Comparison of ENCODE assay signal across 10 cellular contexts in the genomic region with DNA sequence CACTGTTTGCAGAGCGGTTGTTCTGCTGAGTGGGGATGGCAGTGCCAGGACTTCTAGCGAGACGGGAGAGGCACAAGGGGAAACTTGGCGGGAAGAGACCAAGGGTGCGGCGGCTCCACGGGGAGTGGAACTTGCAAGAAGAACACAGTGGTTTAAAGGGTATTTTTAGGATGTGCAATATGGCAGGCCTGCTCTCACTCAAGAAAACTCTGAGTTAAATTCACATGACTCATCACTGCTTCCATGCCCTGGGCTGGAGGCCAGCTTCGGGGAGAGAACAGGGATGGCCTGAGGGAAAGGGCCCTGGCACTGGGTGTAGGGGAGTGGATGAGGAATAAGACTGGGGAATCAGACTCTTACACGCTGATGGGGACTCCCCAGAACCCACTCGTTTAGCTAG. TPM values are rescaled to one million over a fixed set of nuclear protein-coding genes. Genes with fewer than 3 reads are reported as not detected.
A peak's percentile ranks its signal among the peaks of the same experiment; 100 is the strongest.
DNase-seq lines count a peak whose midpoint lies in the region; ATAC-seq and TF ChIP-seq lines count a peak whose summit lies in the region.
"Had no signal": no experiment of that assay in that cellular context is flagged by ENCODE, and none has a peak within 500 bp of the region (broad histone marks: within the 10 kb centered on the region; RNA-seq: fewer than 3 reads in every experiment).

No MANE protein-coding gene starts in this region.

- TF ChIP-seq CTCF in left ventricle myocardium inferior (IDR thresholded peaks at IDR 0.05; ENCODE audit: borderline replicate concordance) = no peak

- no peaks in the 10 kb centered on the region for H3K4me1 ChIP-seq in left ventricle myocardium inferior
- H3K4me1 ChIP-seq: breast epithelium had no signal

- no peaks in the 10 kb centered on the region for H3K36me3 ChIP-seq in left ventricle myocardium inferior
- H3K36me3 ChIP-seq: breast epithelium had no signal

- no peak overlapping the region for H3K4me3 ChIP-seq in left ventricle myocardium inferior
- H3K4me3 ChIP-seq: breast epithelium had no signal

- intact Hi-C loops in left ventricle myocardium inferior (cut with micrococcal nuclease) = no loop called here

- H3K9me3 ChIP-seq in left ventricle myocardium inferior (replicated peaks) = no peaks in the 10 kb centered on the region
- H3K9me3 ChIP-seq: breast epithelium had no signal

- DNase-seq in H4 (ENCODE audit: low spot score) (peak; percentile 87), astrocyte of the hippocampus (ENCODE audit: low read depth, low spot score) (peak; percentile 85), left ventricle myocardium inferior (peak; percentile 62), superior temporal gyrus (ENCODE audit: extremely low spot score) (peak; percentile 46), NCI-H1105 (lab: John Stamatoyannopoulos, UW) (no peak), RPMI8226 (no peak)
- DNase-seq: activated CD4-positive, alpha-beta T cell treated with anti-CD3 and anti-CD28 coated beads for 4 hours had no signal

- peaks cover 63% of the 10 kb centered on the region for H3K27me3 ChIP-seq in left ventricle myocardium inferior (ENCODE audit: low read depth)

- H3K27ac ChIP-seq in left ventricle myocardium inferior (replicated peaks) = no peak overlapping the region
- H3K27ac ChIP-seq: breast epithelium had no signal

- no peak for ATAC-seq in GM18873 (IDR thresholded peaks at IDR 0.05; ENCODE audit: low FRiP score, unreplicated experiment)
- no peak for ATAC-seq in HG02870 (IDR thresholded peaks at IDR 0.05; ENCODE audit: unreplicated experiment)

RNA-seq across cellular contexts. Expression of a gene that starts 13.3 kb away (rescaled TPM):
- not detected in 2 replicates for total RNA-seq in H4 (2014; rRNA removed; shearing (Covaris generic))
- total RNA-seq in left ventricle myocardium inferior = not detected
- total RNA-seq: breast epithelium had no signal

RNA-seq across cellular contexts. Expression of a gene that starts 18.2 kb away (rescaled TPM):
- total RNA-seq in H4 (2014; rRNA removed; shearing (Covaris generic)) = not detected in 2 replicates
- 0.30 TPM for total RNA-seq in left ventricle myocardium inferior

RNA-seq across cellular contexts. Expression of a gene that starts 38.1 kb away (rescaled TPM):
- 0.78 TPM in 1 of 2 replicates, not detected in the other for total RNA-seq in H4 (2014; rRNA removed; shearing (Covaris generic))
- not detected for total RNA-seq in left ventricle myocardium inferior

RNA-seq across cellular contexts. Expression of a gene that starts 59.4 kb away (rescaled TPM):
- 0.37 and 0.45 TPM in 2 replicates for total RNA-seq in H4 (2014; rRNA removed; shearing (Covaris generic))
- total RNA-seq in left ventricle myocardium inferior = 0.71 TPM

Comparison
In these comparisons a context has a peak if more than half of its experiments do, and no peak if none do; other contexts are left out.
1. DNase-seq: peak in H4 (single experiment), astrocyte of the hippocampus (single experiment), left ventricle myocardium inferior (single experiment) and superior temporal gyrus (single experiment); none in NCI-H1105 (single experiment) and RPMI8226 (single experiment).